ENCODE assay signal across 14 cellular contexts in genomic region chr5:178387856-178388190, GRCh38.
"Had no signal": no experiment of that assay in that cellular context is flagged by ENCODE, and none has a peak within 500 bp of the region (broad histone marks: within the 10 kb centered on the region; RNA-seq: fewer than 3 reads in every experiment).

No MANE protein-coding gene starts in this region.

- H3K27me3 Mint-ChIP-seq: activated CD4-positive, alpha-beta T cell treated with anti-CD3 and anti-CD28 coated beads, Interleukin-2, amount 10 ng/mL, durations not matched to agents 7 days and 5 days had no signal

- H3K36me3 Mint-ChIP-seq: memory B cell had no signal

- ATAC-seq: activated T-cell treated with anti-CD3 and anti-CD28 coated beads, Interleukin-2, amount 50 U/mL, for 72 hours; gastrocnemius medialis had no signal

- H3K27ac Mint-ChIP-seq: activated CD4-positive, alpha-beta T cell treated with anti-CD3 and anti-CD28 coated beads, Interleukin-2, amount 10 ng/mL, durations not matched to agents 7 days and 5 days; activated T-cell treated with anti-CD3 and anti-CD28 coated beads, Interleukin-2, amount 50 U/mL, for 72 hours; endodermal cell; memory B cell had no signal

- H3K27ac ChIP-seq: ascending aorta, breast epithelium, dorsolateral prefrontal cortex, gastrocnemius medialis, heart left ventricle, pancreas had no signal

- H3K4me1 ChIP-seq: ascending aorta, breast epithelium, pancreas had no signal

- H3K4me1 Mint-ChIP-seq: activated CD4-positive, alpha-beta T cell treated with anti-CD3 and anti-CD28 coated beads, Interleukin-2, amount 10 ng/mL, durations not matched to agents 7 days and 5 days; memory B cell had no signal

- DNase-seq: activated CD4-positive, alpha-beta T cell treated with anti-CD3 and anti-CD28 coated beads, Interleukin-2, amount 10 ng/mL, durations not matched to agents 7 days and 5 days; activated CD8-positive, alpha-beta memory T cell treated with anti-CD3 and anti-CD28 coated beads, Interleukin-2, amount 50 U/mL, for 48 hours; activated naive CD4-positive, alpha-beta T cell; activated T-cell treated with anti-CD3 and anti-CD28 coated beads, Interleukin-2, amount 50 U/mL, for 72 hours; gastrocnemius medialis; pancreas; stimulated activated CD4-positive, alpha-beta T cell treated with anti-CD3 and anti-CD28 coated beads, Interleukin-2, amount 100 ng/mL, for 48 hours; stimulated activated naive CD4-positive, alpha-beta T cell had no signal

- H3K4me3 ChIP-seq: ascending aorta, breast epithelium, dorsolateral prefrontal cortex, gastrocnemius medialis, heart left ventricle, pancreas had no signal

- H3K9me3 Mint-ChIP-seq: activated CD4-positive, alpha-beta T cell treated with anti-CD3 and anti-CD28 coated beads, Interleukin-2, amount 10 ng/mL, durations not matched to agents 7 days and 5 days; activated T-cell treated with anti-CD3 and anti-CD28 coated beads, Interleukin-2, amount 50 U/mL, for 72 hours; endodermal cell; memory B cell had no signal

- H3K36me3 ChIP-seq: ascending aorta, breast epithelium, gastrocnemius medialis, heart left ventricle, pancreas had no signal

- H3K27me3 ChIP-seq: ascending aorta, dorsolateral prefrontal cortex, pancreas had no signal

- H3K4me3 Mint-ChIP-seq: activated CD4-positive, alpha-beta T cell treated with anti-CD3 and anti-CD28 coated beads, Interleukin-2, amount 10 ng/mL, durations not matched to agents 7 days and 5 days; activated T-cell treated with anti-CD3 and anti-CD28 coated beads, Interleukin-2, amount 50 U/mL, for 72 hours; endodermal cell; memory B cell had no signal

- H3K9me3 ChIP-seq: ascending aorta, breast epithelium, gastrocnemius medialis, heart left ventricle, pancreas had no signal
